Comparison of ENCODE assay signal across 8 cellular contexts in genomic region chr2:37156857-37157714, GRCh38. TPM values are rescaled to one million over a fixed set of nuclear protein-coding genes. Genes with fewer than 3 reads are reported as not detected.
DNase-seq lines count a peak whose midpoint lies in the region; ATAC-seq and TF ChIP-seq lines count a peak whose summit lies in the region.

TSS of gene EIF2AK2 (minus strand) at chr2:37156980. CDS start at chr2:37147806, 9,174 bp downstream.

- H3K4me3 Mint-ChIP-seq in type B pancreatic cell, result peak within 1 kb of the TSS; percentile 95

- peak within 1 kb of the TSS; percentile 53 to 100 (median 74) for H3K4me3 ChIP-seq in adrenal gland
- H3K4me3 ChIP-seq in heart right ventricle, result peak within 1 kb of the TSS; percentile 69 to 98 (median 90)

- ATAC-seq in HG02840 (IDR thresholded peaks at IDR 0.05; ENCODE audit: low FRiP score, unreplicated experiment) (peak; percentile 77), heart right ventricle (peak; percentile 84 to 95 (median 89))

- peak; percentile 98 for DNase-seq in GM13976 (ENCODE audit: low spot score)
- peak; percentile 52 for DNase-seq in NCI-H1436 treated with DMSO at 0.1 percent for 48 hours (lab: John Stamatoyannopoulos, UW)
- DNase-seq in T-helper 1 cell, result peak; percentile 65 to 79 (median 79)
- DNase-seq in adrenal gland, result peak; percentile 80 to 92 (median 92)
- DNase-seq in heart right ventricle, result peak; percentile 83 to 88
- DNase-seq in posterior vena cava (ENCODE audit: low spot score), result peak; percentile 94
- peak; percentile 86 for DNase-seq in type B pancreatic cell (ENCODE audit: extremely low spot score, unreplicated experiment)

- peaks cover 22% of the 10 kb centered on the region for H3K4me1 Mint-ChIP-seq in type B pancreatic cell (ENCODE audit: unreplicated experiment)

- H3K27me3 Mint-ChIP-seq in type B pancreatic cell, result no peaks in the 10 kb centered on the region

- TF ChIP-seq POLR2A in adrenal gland (IDR thresholded peaks at IDR 0.05), result peak in 1 of 2 donors; percentile 68

- H3K27ac Mint-ChIP-seq in type B pancreatic cell, result peak within 1 kb of the TSS; percentile 98

- peaks cover 0 to 21% of the 10 kb centered on the region in 2 donors for H3K4me1 ChIP-seq in adrenal gland (replicated peaks in 1 of 2)
- H3K4me1 ChIP-seq in heart right ventricle, result peaks cover 4 to 48% (median 16%) of the 10 kb centered on the region in 9 donors

- H3K36me3 Mint-ChIP-seq in type B pancreatic cell, result peaks cover 25% of the 10 kb centered on the region

- no peaks in the 10 kb centered on the region for H3K27me3 ChIP-seq in adrenal gland
- no peaks in the 10 kb centered on the region for H3K27me3 ChIP-seq in heart right ventricle

- H3K9me3 Mint-ChIP-seq in type B pancreatic cell, result peaks cover 12% of the 10 kb centered on the region

- no peaks in the 10 kb centered on the region for H3K9me3 ChIP-seq in adrenal gland (replicated peaks in 1 of 3)
- no peaks in the 10 kb centered on the region for H3K9me3 ChIP-seq in heart right ventricle

- TF ChIP-seq CTCF in GM13976 (IDR thresholded peaks at IDR 0.05; ENCODE audit: borderline replicate concordance, control extremely low read depth, extremely low read depth, insufficient read depth, missing control alignments) (no peak), adrenal gland (IDR thresholded peaks at IDR 0.05) (no peak), heart right ventricle (IDR thresholded peaks at IDR 0.05) (no peak), type B pancreatic cell (conservative IDR thresholded peaks at IDR 0.05) (no peak)

- WGBS in adrenal gland, 4 donors, result 11 to 78% (median 28%) methylated on average over 7 to 55 of the region's 55 CpGs
- 10 to 12% methylated on average over 46 to 55 of the region's 55 CpGs for WGBS in heart right ventricle, 2 donors

- in situ Hi-C loops in GM13976 (cut with MboI; ENCODE audit: low sequenced_read_pairs, unreplicated experiment), result loop anchor here (25.0 kb wide), 1 partner anchor 730 kb away; no protein-coding TSS in a partner anchor

- H3K27ac ChIP-seq in adrenal gland (peak within 1 kb of the TSS; percentile 36 to 97 (median 92)), heart right ventricle (peak within 1 kb of the TSS; percentile 85 to 96 (median 94))

- intact Hi-C loops in adrenal gland (cut with DNase I) (no loop called here), heart right ventricle (cut with DNase I) (loop anchor here in 1 of 10 donors (5.0 kb wide), 1 partner anchor 40 kb away; the partner anchor contains the start of gene CEBPZOS), posterior vena cava (cut with DNase I) (no loop called here)

- no peaks in the 10 kb centered on the region for H3K36me3 ChIP-seq in adrenal gland (replicated peaks in 1 of 2)
- H3K36me3 ChIP-seq in heart right ventricle, result peaks cover 0 to 22% (median 0%) of the 10 kb centered on the region in 9 donors

RNA-seq across cellular contexts. Expression of gene EIF2AK2, which starts in this region (rescaled TPM):
- total RNA-seq in adrenal gland (10 to 100 TPM; 17.3 to 48.5 (median 35.9) TPM), heart right ventricle (10 to 100 TPM; 18.6 to 31.1 (median 24.2) TPM), posterior vena cava (10 to 100 TPM; 39.8 to 51.0 TPM), type B pancreatic cell (ENCODE audit: low replicate concordance) (34.9 and 37.9 TPM in 2 replicates)
- polyA plus RNA-seq in adrenal gland (10 to 100 TPM in 1 of 3 donors, 1 to 10 TPM in 2; 5.6 to 35.4 (median 7.7) TPM), heart right ventricle (1 to 10 TPM; 2.4 to 5.7 TPM)

Comparison
In these comparisons a context has a peak if more than half of its experiments do, and no peak if none do; other contexts are left out.
1. Peak in every context shown above with its lines: DNase-seq, ATAC-seq, H3K4me3 ChIP-seq and H3K27ac ChIP-seq.